22 cellular contexts compared by ENCODE assay signal in the genomic region with DNA sequence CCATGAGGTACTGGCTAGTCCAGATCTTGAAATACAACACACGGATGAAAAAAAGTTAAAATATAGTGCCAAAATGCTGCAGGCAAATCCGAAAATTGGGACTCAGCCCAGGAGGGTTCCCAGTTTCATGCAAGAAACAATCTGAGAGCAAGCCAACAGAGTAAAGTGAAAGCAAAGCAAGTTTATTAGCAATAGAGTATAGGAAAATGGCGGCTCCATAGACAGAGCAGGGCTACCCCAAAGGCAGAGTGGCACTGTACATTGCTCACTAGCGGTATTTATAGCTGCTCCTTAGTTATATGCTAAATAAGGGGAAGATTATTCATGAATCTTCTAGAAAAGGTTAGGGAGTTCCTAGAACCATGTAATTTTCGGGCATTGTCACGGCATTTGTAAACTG. TPM values are rescaled to one million over a fixed set of nuclear protein-coding genes. Genes with fewer than 3 reads are reported as not detected.
DNase-seq lines count a peak whose midpoint lies in the region; ATAC-seq, FAIRE-seq and TF ChIP-seq lines count a peak whose summit lies in the region.
"Had no signal": no experiment of that assay in that cellular context is flagged by ENCODE, and none has a peak within 500 bp of the region (broad histone marks: within the 10 kb centered on the region; RNA-seq: fewer than 3 reads in every experiment).

No MANE protein-coding gene starts in this region.

- CTCF ChIA-PET in GM12878 (lab: Yijun Ruan, JAX) = no interaction called here

- no peak for DNase-seq in activated T-cell treated with anti-CD3 and anti-CD28 coated beads, Interleukin-2, amount 50 U/mL, for 72 hours
- no peak for DNase-seq in activated T-cell treated with anti-CD3 and anti-CD28 coated beads, Interleukin-2, amount 50 U/mL, for 1 hour
- DNase-seq in GM12878 (ENCODE audit: low read depth, low spot score) = no peak
- no peak for DNase-seq in memory B cell (ENCODE audit: low spot score in 2 of 2)
- no peak for DNase-seq in midbrain (lab: John Stamatoyannopoulos, UW)
- no peak for DNase-seq in SW 1271 (lab: John Stamatoyannopoulos, UW)
- no peak for DNase-seq in KBM-7
- DNase-seq: CD4-positive, alpha-beta T cell; DMS153; HFFc6; MV-4-11; NCI-H1417 treated with DMSO at 0.1 percent for 48 hours; NCI-H187 treated with DMSO at 0.1 percent for 48 hours; NCI-H226; NCI-H524; NCI-H82; SIG-M5 had no signal

- H3K9me3 ChIP-seq in GM12878 (replicated peaks; ENCODE audit: control insufficient read depth, insufficient read depth, low read length) = no peaks in the 10 kb centered on the region

- no peak for TF ChIP-seq RAD21 in GM12878 (IDR thresholded peaks at IDR 0.05; ENCODE audit: insufficient read depth, low read depth, low read length)

- no peak for TF ChIP-seq CTCF in GM12878 (IDR thresholded peaks at IDR 0.05 in 2 of 3, conservative IDR thresholded peaks at IDR 0.05 in 1 of 3; ENCODE audit: control insufficient read depth in 2 of 3, extremely low read depth in 1 of 3, insufficient read depth in 1 of 3, low read depth in 3 of 3, low read length in 3 of 3)

- no peak for ATAC-seq in activated T-cell treated with anti-CD3 and anti-CD28 coated beads, Interleukin-2, amount 50 U/mL, for 72 hours (replicated peaks in 1 of 2)
- no peak; the same call in 2 of the 3 replicates for ATAC-seq in GM12878
- no peak for ATAC-seq in memory B cell (ENCODE audit: low read depth)
- ATAC-seq: K562 had no signal

- H3K4me2 ChIP-seq in GM12878 (ENCODE audit: control insufficient read depth, insufficient read depth) = no peak overlapping the region

- no peaks in the 10 kb centered on the region for H4K20me1 ChIP-seq in GM12878 (ENCODE audit: control insufficient read depth, insufficient read depth)

- no peak overlapping the region for H2AFZ ChIP-seq in GM12878 (ENCODE audit: control insufficient read depth, low read depth, low read length)

- SMC1A ChIA-PET in GM12878 (lab: Charles Lee; ENCODE audit: uncharacterized antibody, unreplicated experiment) = no interaction called here

- H3K9me3 Mint-ChIP-seq in activated T-cell treated with anti-CD3 and anti-CD28 coated beads, Interleukin-2, amount 50 U/mL, for 72 hours = no peaks in the 10 kb centered on the region
- no peaks in the 10 kb centered on the region for H3K9me3 Mint-ChIP-seq in memory B cell
- H3K9me3 Mint-ChIP-seq: CD4-positive, alpha-beta T cell; HFFc6 had no signal

- no peaks in the 10 kb centered on the region for H3K4me1 ChIP-seq in GM12878 (ENCODE audit: control insufficient read depth, insufficient read depth, low read length)

- in situ Hi-C loops in GM12878 (cut with MboI) (no loop called here), KBM-7 (cut with MboI; ENCODE audit: low pct_unique_long_range_greater_than_20kb, low sequenced_read_pairs) (no loop called here)

- H3K27me3 ChIP-seq in GM12878 (replicated peaks in 1 of 2; ENCODE audit: control insufficient read depth in 2 of 2, insufficient read depth in 2 of 2, low read length in 1 of 2) = no peaks in the 10 kb centered on the region

- no peaks in the 10 kb centered on the region for H3K27me3 Mint-ChIP-seq in activated T-cell treated with anti-CD3 and anti-CD28 coated beads, Interleukin-2, amount 50 U/mL, for 72 hours (ENCODE audit: low read depth)
- H3K27me3 Mint-ChIP-seq in memory B cell = no peaks in the 10 kb centered on the region
- H3K27me3 Mint-ChIP-seq: CD4-positive, alpha-beta T cell had no signal

- H3K4me1 Mint-ChIP-seq in activated T-cell treated with anti-CD3 and anti-CD28 coated beads, Interleukin-2, amount 50 U/mL, for 72 hours (ENCODE audit: low read depth) = peaks cover 24% of the 10 kb centered on the region
- no peaks in the 10 kb centered on the region for H3K4me1 Mint-ChIP-seq in memory B cell

- no peak for FAIRE-seq in GM12878 (lab: Jason Lieb, UNC)
- FAIRE-seq: A204.1, GM12892, H54, K562 had no signal

- no peak overlapping the region for H3K27ac ChIP-seq in GM12878 (ENCODE audit: control insufficient read depth, insufficient read depth)
- H3K27ac ChIP-seq: RWPE1 had no signal

- H3K9ac ChIP-seq in GM12878 (ENCODE audit: control insufficient read depth, insufficient read depth, low read length) = no peak overlapping the region

- H3K79me2 ChIP-seq in GM12878 (ENCODE audit: control insufficient read depth, insufficient read depth, low read length) = no peaks in the 10 kb centered on the region

- intact Hi-C loops in GM12878 (cut with micrococcal nuclease; ENCODE audit: unreplicated experiment) = no loop called here

- H3K36me3 ChIP-seq in GM12878 (ENCODE audit: control insufficient read depth in 2 of 2, insufficient read depth in 2 of 2, low read length in 1 of 2) = peaks cover 0 to 30% of the 10 kb centered on the region in 2 experiments; a peak in 2 of 4 replicates

- peaks cover 7 to 45% of the 10 kb centered on the region in 2 donors for H3K36me3 Mint-ChIP-seq in activated T-cell treated with anti-CD3 and anti-CD28 coated beads, Interleukin-2, amount 50 U/mL, for 72 hours (ENCODE audit: insufficient read depth in 2 of 2)
- peaks cover 29% of the 10 kb centered on the region for H3K36me3 Mint-ChIP-seq in memory B cell

- TF ChIP-seq POLR2A in GM12878 (IDR thresholded peaks at IDR 0.05; ENCODE audit: low read depth, low read length) = no peak

- H3K4me3 ChIP-seq in GM12878 = no peak overlapping the region
- H3K4me3 ChIP-seq: K562 had no signal

- peak overlapping the region; percentile 51 for H3K27ac Mint-ChIP-seq in activated T-cell treated with anti-CD3 and anti-CD28 coated beads, Interleukin-2, amount 50 U/mL, for 72 hours
- H3K27ac Mint-ChIP-seq in memory B cell = peak overlapping the region; percentile 5
- H3K27ac Mint-ChIP-seq: HFFc6 had no signal

- RAD21 ChIA-PET in GM12878 (lab: Charles Lee; ENCODE audit: unreplicated experiment) = no interaction called here

- BruUV-seq in GM12878 (replicated peaks; lab: Mats Ljungman, UMichigan) = no TSS peak

- POLR2A ChIA-PET in GM12878 (lab: Charles Lee) = no interaction called here

- no peak overlapping the region for H3K4me3 Mint-ChIP-seq in activated T-cell treated with anti-CD3 and anti-CD28 coated beads, Interleukin-2, amount 50 U/mL, for 72 hours
- no peak overlapping the region for H3K4me3 Mint-ChIP-seq in memory B cell
- H3K4me3 Mint-ChIP-seq: CD4-positive, alpha-beta T cell; HFFc6 had no signal

- no peak for TF ChIP-seq EP300 in GM12878 (IDR thresholded peaks at IDR 0.05; ENCODE audit: borderline replicate concordance in 1 of 2, control insufficient read depth in 1 of 2, low read depth in 2 of 2, low read length in 2 of 2)

- WGBS in GM12878 (ENCODE audit: insufficient coverage, insufficient replicate concordance, low lambda C conversion rate, missing lambda C conversion rate) = 97% methylated on average over 6 of the region's 6 CpGs

RNA-seq across cellular contexts. Expression of gene RECQL, which starts 29.2 kb away (rescaled TPM):
- total RNA-seq in activated T-cell treated with anti-CD3 and anti-CD28 coated beads, Interleukin-2, amount 50 U/mL, for 72 hours = 10 to 100 TPM; 92.7 to 93.4 TPM
- 23.8 and 25.3 TPM in 2 replicates for total RNA-seq in GM12878 (2013; cell fraction: nucleolus; rRNA removed)
- total RNA-seq in GM12878 (2014; rRNA removed) = 60.2 and 71.2 TPM in 2 replicates
- 112 and 113 TPM in 2 replicates for total RNA-seq in GM12878 (2014; rRNA removed; fragmentation: Illumina TruSeq; extraction: Trizol)
- total RNA-seq in GM12878 (2021) = 64.2 and 65.2 TPM in 2 replicates
- polyA plus RNA-seq in GM12878 (2011; ENCODE audit: low read depth) = 26.5 TPM
- 47.4 and 74.2 TPM in 2 replicates for polyA plus RNA-seq in GM12878 (2011; rRNA removed)
- polyA plus RNA-seq in GM12878 (2011; cell fraction: cytosol; rRNA removed) = 18.1 and 19.1 TPM in 2 replicates
- 16.6 and 21.1 TPM in 2 replicates for polyA plus RNA-seq in GM12878 (2011; cell fraction: nucleus; rRNA removed)
- polyA plus RNA-seq in GM12878 (2012) = 30.4 and 35.7 TPM in 2 replicates
- 88.6 and 104 TPM in 2 replicates for polyA plus RNA-seq in GM12878 (2014; fragmentation: Illumina TruSeq; extraction: Trizol)
- 10 to 100 TPM; 59.4 to 76.5 TPM for polyA plus RNA-seq in GM12878 (2014; fragmentation: Nextera tagmentation; extraction: Ambion mirVana)
- polyA plus RNA-seq in GM12878 (2014; rRNA removed) = 42.9 and 54.0 TPM in 2 replicates
- 100 to 1,000 TPM; 120 to 130 TPM for polyA plus RNA-seq in GM12878 (2016; fragmentation: Nextera tagmentation; extraction: Ambion mirVana)
- 25.8 and 38.8 TPM in 2 replicates for polyA minus RNA-seq in GM12878 (2011; rRNA and poly(A)+ RNA removed)
- polyA minus RNA-seq in GM12878 (2011; cell fraction: cytosol; rRNA and poly(A)+ RNA removed) = 15.5 and 21.4 TPM in 2 replicates
- polyA minus RNA-seq in GM12878 (2011; cell fraction: nucleus; rRNA and poly(A)+ RNA removed) = 14.0 and 17.2 TPM in 2 replicates

RNA-seq across cellular contexts. Expression of gene GOLT1B, which starts 29.4 kb away (rescaled TPM):
- 10 to 100 TPM; 46.3 to 51.2 TPM for total RNA-seq in activated T-cell treated with anti-CD3 and anti-CD28 coated beads, Interleukin-2, amount 50 U/mL, for 72 hours
- total RNA-seq in GM12878 (2013; cell fraction: nucleolus; rRNA removed) = 55.3 and 57.4 TPM in 2 replicates
- 18.3 and 23.7 TPM in 2 replicates for total RNA-seq in GM12878 (2014; rRNA removed)
- total RNA-seq in GM12878 (2014; rRNA removed; fragmentation: Illumina TruSeq; extraction: Trizol) = 35.7 and 36.7 TPM in 2 replicates
- total RNA-seq in GM12878 (2021) = 28.7 and 33.5 TPM in 2 replicates
- polyA plus RNA-seq in GM12878 (2011; ENCODE audit: low read depth) = 36.1 TPM
- polyA plus RNA-seq in GM12878 (2011; rRNA removed) = 28.7 and 45.5 TPM in 2 replicates
- 9.6 and 17.0 TPM in 2 replicates for polyA plus RNA-seq in GM12878 (2011; cell fraction: cytosol; rRNA removed)
- 13.2 and 20.7 TPM in 2 replicates for polyA plus RNA-seq in GM12878 (2011; cell fraction: nucleus; rRNA removed)
- polyA plus RNA-seq in GM12878 (2012) = 33.4 and 48.4 TPM in 2 replicates
- polyA plus RNA-seq in GM12878 (2014; fragmentation: Illumina TruSeq; extraction: Trizol) = 29.1 and 47.3 TPM in 2 replicates
- polyA plus RNA-seq in GM12878 (2014; fragmentation: Nextera tagmentation; extraction: Ambion mirVana) = 10 to 100 TPM; 60.0 to 77.4 TPM
- polyA plus RNA-seq in GM12878 (2014; rRNA removed) = 18.4 and 21.0 TPM in 2 replicates
- 10 to 100 TPM; 51.1 to 58.2 TPM for polyA plus RNA-seq in GM12878 (2016; fragmentation: Nextera tagmentation; extraction: Ambion mirVana)
- 7.1 and 12.9 TPM in 2 replicates for polyA minus RNA-seq in GM12878 (2011; rRNA and poly(A)+ RNA removed)
- polyA minus RNA-seq in GM12878 (2011; cell fraction: cytosol; rRNA and poly(A)+ RNA removed) = 9.9 and 15.5 TPM in 2 replicates
- 10.8 and 16.3 TPM in 2 replicates for polyA minus RNA-seq in GM12878 (2011; cell fraction: nucleus; rRNA and poly(A)+ RNA removed)

RNA-seq across cellular contexts. Expression of gene PYROXD1, which starts 34.7 kb away (rescaled TPM):
- 10 to 100 TPM; 65.3 to 77.2 TPM for total RNA-seq in activated T-cell treated with anti-CD3 and anti-CD28 coated beads, Interleukin-2, amount 50 U/mL, for 72 hours
- total RNA-seq in GM12878 (2013; cell fraction: nucleolus; rRNA removed) = 56.1 and 64.7 TPM in 2 replicates
- total RNA-seq in GM12878 (2014; rRNA removed) (11.0 and 15.3 TPM in 2 replicates), GM12878 (2014; rRNA removed; fragmentation: Illumina TruSeq; extraction: Trizol) (16.3 and 18.2 TPM in 2 replicates), GM12878 (2021) (18.6 and 20.1 TPM in 2 replicates)
- polyA plus RNA-seq in GM12878 (2011; ENCODE audit: low read depth) = 10.2 TPM
- polyA plus RNA-seq in GM12878 (2011; rRNA removed) (22.4 and 38.2 TPM in 2 replicates), GM12878 (2014; fragmentation: Illumina TruSeq; extraction: Trizol) (19.1 and 22.9 TPM in 2 replicates), GM12878 (2014; fragmentation: Nextera tagmentation; extraction: Ambion mirVana) (10 to 100 TPM; 11.6 to 18.0 TPM), GM12878 (2014; rRNA removed) (11.9 and 13.5 TPM in 2 replicates), GM12878 (2016; fragmentation: Nextera tagmentation; extraction: Ambion mirVana) (10 to 100 TPM; 26.8 to 28.3 TPM)
- polyA plus RNA-seq in GM12878 (2011; cell fraction: cytosol; rRNA removed) = 8.7 and 11.6 TPM in 2 replicates
- 23.6 and 26.6 TPM in 2 replicates for polyA plus RNA-seq in GM12878 (2011; cell fraction: nucleus; rRNA removed)
- 15.2 and 21.9 TPM in 2 replicates for polyA plus RNA-seq in GM12878 (2012)
- 20.7 and 30.1 TPM in 2 replicates for polyA minus RNA-seq in GM12878 (2011; rRNA and poly(A)+ RNA removed)
- polyA minus RNA-seq in GM12878 (2011; cell fraction: cytosol; rRNA and poly(A)+ RNA removed) = 9.6 and 10.8 TPM in 2 replicates
- polyA minus RNA-seq in GM12878 (2011; cell fraction: nucleus; rRNA and poly(A)+ RNA removed) = 31.8 and 48.0 TPM in 2 replicates

RNA-seq across cellular contexts. Expression of gene SPX, which starts 53.9 kb away (rescaled TPM):
- total RNA-seq in activated T-cell treated with anti-CD3 and anti-CD28 coated beads, Interleukin-2, amount 50 U/mL, for 72 hours = 1 to 10 TPM; 1.6 to 2.8 TPM
- 0.06 TPM in 1 of 2 replicates, not detected in the other for total RNA-seq in GM12878 (2013; cell fraction: nucleolus; rRNA removed)
- total RNA-seq in GM12878 (2014; rRNA removed) (not detected in 2 replicates), GM12878 (2014; rRNA removed; fragmentation: Illumina TruSeq; extraction: Trizol) (not detected in 2 replicates), GM12878 (2021) (0.11 TPM in 1 of 2 replicates, not detected in the other)
- not detected for polyA plus RNA-seq in GM12878 (2011; ENCODE audit: low read depth)
- polyA plus RNA-seq in GM12878 (2011; rRNA removed) (0.05 and 0.12 TPM in 2 replicates), GM12878 (2014; fragmentation: Illumina TruSeq; extraction: Trizol) (not detected in 2 replicates), GM12878 (2014; fragmentation: Nextera tagmentation; extraction: Ambion mirVana) (under 1 TPM in 1 of 2 experiments, not detected in 1; 0.05 TPM), GM12878 (2014; rRNA removed) (not detected in 2 replicates), GM12878 (2016; fragmentation: Nextera tagmentation; extraction: Ambion mirVana) (not detected)
- polyA plus RNA-seq in GM12878 (2011; cell fraction: cytosol; rRNA removed) = 0.01 and 0.03 TPM in 2 replicates
- polyA plus RNA-seq in GM12878 (2011; cell fraction: nucleus; rRNA removed) = 0.15 TPM in 1 of 2 replicates, not detected in the other
- polyA plus RNA-seq in GM12878 (2012) = 0.07 TPM in 1 of 2 replicates, not detected in the other
- not detected in 2 replicates for polyA minus RNA-seq in GM12878 (2011; rRNA and poly(A)+ RNA removed)
- polyA minus RNA-seq in GM12878 (2011; cell fraction: cytosol; rRNA and poly(A)+ RNA removed) = not detected in 2 replicates
- 0.19 and 0.24 TPM in 2 replicates for polyA minus RNA-seq in GM12878 (2011; cell fraction: nucleus; rRNA and poly(A)+ RNA removed)
- total RNA-seq: CD4-positive, alpha-beta T cell; HFFc6 had no signal
